ENCODE assay signal across 34 cellular contexts in genomic region chr17:68943123-68943811, GRCh38. TPM values are rescaled to one million over a fixed set of nuclear protein-coding genes. Genes with fewer than 3 reads are reported as not detected.
"Had no signal": no experiment of that assay in that cellular context is flagged by ENCODE, and none has a peak within 500 bp of the region (broad histone marks: within the 10 kb centered on the region; RNA-seq: fewer than 3 reads in every experiment).

No MANE protein-coding gene starts in this region.

- H3K9me3 ChIP-seq: ascending aorta had no signal

- H3K27me3 ChIP-seq: ascending aorta, cardiac muscle cell had no signal

- H3K36me3 ChIP-seq: ascending aorta, cardiac muscle cell, WERI-Rb-1 had no signal

- ATAC-seq: activated CD4-positive, alpha-beta T cell treated with anti-CD3 and anti-CD28 coated beads for 36 hours; activated CD4-positive, CD25-positive, alpha-beta regulatory T cell treated with anti-CD3 and anti-CD28 coated beads, Interleukin-2, amount 50 U/mL, for 24 hours; activated CD8-positive, alpha-beta memory T cell treated with anti-CD3 and anti-CD28 coated beads, Interleukin-2, amount 10 ng/mL, durations not matched to agents 7 days and 5 days; activated CD8-positive, alpha-beta T cell treated with anti-CD3 and anti-CD28 coated beads, Interleukin-2, amount 10 ng/mL, durations not matched to agents 7 days and 5 days; activated naive CD8-positive, alpha-beta T cell treated with anti-CD3 and anti-CD28 coated beads, Interleukin-2, amount 50 U/mL, for 24 hours; WTC11 had no signal

- H3K4me1 ChIP-seq: ascending aorta had no signal

- H3K27ac ChIP-seq: ascending aorta, cardiac muscle cell, WERI-Rb-1 had no signal

- H3K4me3 ChIP-seq: ascending aorta, cardiac muscle cell had no signal

- FAIRE-seq: bronchial epithelial cell, TTC549 had no signal

- DNase-seq: activated CD4-positive, alpha-beta memory T cell treated with anti-CD3 and anti-CD28 coated beads, Interleukin-2, amount 10 ng/mL, durations not matched to agents 7 days and 5 days; activated CD4-positive, alpha-beta T cell treated with anti-CD3 and anti-CD28 coated beads for 1 hour; activated CD4-positive, alpha-beta T cell treated with anti-CD3 and anti-CD28 coated beads for 36 hours; activated CD4-positive, alpha-beta T cell treated with anti-CD3 and anti-CD28 coated beads for 48 hours; activated CD4-positive, alpha-beta T cell treated with anti-CD3 and anti-CD28 coated beads, Interleukin-2, amount 10 ng/mL, durations not matched to agents 7 days and 5 days; activated CD4-positive, alpha-beta T cell treated with anti-CD3 and anti-CD28 coated beads, Interleukin-2, amount 50 U/mL, for 48 hours; activated CD4-positive, CD25-positive, alpha-beta regulatory T cell; activated CD8-positive, alpha-beta memory T cell treated with anti-CD3 and anti-CD28 coated beads for 24 hours; activated CD8-positive, alpha-beta memory T cell treated with anti-CD3 and anti-CD28 coated beads, Interleukin-2, amount 10 ng/mL, durations not matched to agents 7 days and 5 days; activated CD8-positive, alpha-beta memory T cell treated with anti-CD3 and anti-CD28 coated beads, Interleukin-2, amount 50 U/mL, for 48 hours; activated CD8-positive, alpha-beta T cell treated with anti-CD3 and anti-CD28 coated beads, Interleukin-2, amount 10 ng/mL, durations not matched to agents 7 days and 5 days; activated effector memory CD4-positive, alpha-beta T cell treated with Interleukin-2 at 50 U/mL for 16 hours; activated gamma-delta T cell; activated naive CD4-positive, alpha-beta T cell treated with anti-CD3 and anti-CD28 coated beads, Interleukin-2, amount 10 ng/mL, durations not matched to agents 7 days and 5 days; activated naive CD4-positive, alpha-beta T cell treated with Interleukin-2 at 50 U/mL for 16 hours; activated naive CD8-positive, alpha-beta T cell treated with anti-CD3 and anti-CD28 coated beads, Interleukin-2, amount 10 ng/mL, durations not matched to agents 7 days and 5 days; activated naive CD8-positive, alpha-beta T cell treated with anti-CD3 and anti-CD28 coated beads, Interleukin-2, amount 50 U/mL, for 24 hours; activated T-cell treated with anti-CD3 and anti-CD28 coated beads, Interleukin-2, amount 50 U/mL, for 24 hours; activated T-cell treated with anti-CD3 and anti-CD28 coated beads, Interleukin-2, amount 50 U/mL, for 48 hours; amygdala; anterior cingulate cortex; caudate nucleus; cerebellar nuclear complex; T-helper 1 cell; T-helper 2 cell; T-helper 9 cell; WERI-Rb-1 had no signal

RNA-seq across cellular contexts. Expression of gene ABCA8, which starts 11.9 kb away (rescaled TPM):
- total RNA-seq: activated CD4-positive, alpha-beta memory T cell treated with anti-CD3 and anti-CD28 coated beads, Interleukin-2, amount 10 ng/mL, durations not matched to agents 7 days and 5 days; activated CD4-positive, alpha-beta T cell treated with anti-CD3 and anti-CD28 coated beads for 36 hours; activated CD4-positive, alpha-beta T cell treated with anti-CD3 and anti-CD28 coated beads, Interleukin-2, amount 10 ng/mL, durations not matched to agents 7 days and 5 days; activated CD8-positive, alpha-beta memory T cell treated with anti-CD3 and anti-CD28 coated beads, Interleukin-2, amount 10 ng/mL, durations not matched to agents 7 days and 5 days; activated CD8-positive, alpha-beta T cell treated with anti-CD3 and anti-CD28 coated beads, Interleukin-2, amount 10 ng/mL, durations not matched to agents 7 days and 5 days; activated naive CD8-positive, alpha-beta T cell treated with anti-CD3 and anti-CD28 coated beads, Interleukin-2, amount 10 ng/mL, durations not matched to agents 7 days and 5 days; activated T-helper 2 cell treated with anti-CD3 and anti-CD28 coated beads, Interferon-gamma antibody, Interleukin-2, Interleukin-4, amounts not matched to agents 10 μg/mL and 5 μg/mL and 100 μg/mL, durations not matched to agents 14 hours and 24 hours and 36 hours had no signal
